ENCODE assay signal across 13 cellular contexts in genomic region chr6:152096863-152097496, GRCh38.
DNase-seq lines count a peak whose midpoint lies in the region; ATAC-seq and TF ChIP-seq lines count a peak whose summit lies in the region.
"Had no signal": no experiment of that assay in that cellular context is flagged by ENCODE, and none has a peak within 500 bp of the region (broad histone marks: within the 10 kb centered on the region; RNA-seq: fewer than 3 reads in every experiment).

No MANE protein-coding gene starts in this region.

- peaks cover 16% of the 10 kb centered on the region for H3K9me3 ChIP-seq in MG63
- H3K9me3 ChIP-seq: ascending aorta had no signal

- H3K27me3 Mint-ChIP-seq in activated naive CD4-positive, alpha-beta T cell treated with anti-CD3 and anti-CD28 coated beads for 36 hours (ENCODE audit: low read depth): no peaks in the 10 kb centered on the region
- H3K27me3 Mint-ChIP-seq: IgD-negative memory B cell; stimulated activated naive CD8-positive, alpha-beta T cell treated with anti-CD3 and anti-CD28 coated beads, Interleukin-15, amount 100 ng/mL, for 72 hours had no signal

- H3K4me3 ChIP-seq in MG63 (no peak overlapping the region), cardiac fibroblast (replicated peaks in 1 of 2; ENCODE audit: low read depth in 2 of 2, low read length in 2 of 2) (no peak overlapping the region)
- H3K4me3 ChIP-seq: ascending aorta had no signal

- TF ChIP-seq CTCF in cardiac fibroblast (IDR thresholded peaks at IDR 0.05; ENCODE audit: low read depth, low read length) (peak; percentile 16), GM10248 (IDR thresholded peaks at IDR 0.05; ENCODE audit: control extremely low read depth, extremely low read depth, low read depth, missing control alignments) (no peak)

- H3K9me3 Mint-ChIP-seq in activated naive CD4-positive, alpha-beta T cell treated with anti-CD3 and anti-CD28 coated beads for 36 hours: no peaks in the 10 kb centered on the region
- H3K9me3 Mint-ChIP-seq: IgD-negative memory B cell; stimulated activated naive CD8-positive, alpha-beta T cell treated with anti-CD3 and anti-CD28 coated beads, Interleukin-15, amount 100 ng/mL, for 72 hours had no signal

- peak; percentile 63 for DNase-seq in AG20443 (ENCODE audit: low spot score)
- DNase-seq in MG63: peak; percentile 21
- DNase-seq in cardiac fibroblast (ENCODE audit: low read depth in 2 of 2): peak; percentile 84 to 93
- peak; percentile 71 for DNase-seq in non-pigmented ciliary epithelial cell (ENCODE audit: low read depth)
- no peak for DNase-seq in GM10248 (ENCODE audit: extremely low spot score)
- DNase-seq in NCI-H748 (lab: John Stamatoyannopoulos, UW; ENCODE audit: unreplicated experiment): no peak
- no peak for DNase-seq in activated naive CD4-positive, alpha-beta T cell treated with anti-CD3 and anti-CD28 coated beads for 36 hours
- DNase-seq: NCI-H446 treated with DMSO at 0.1 percent for 48 hours; stimulated activated CD4-positive, alpha-beta T cell treated with anti-CD3 and anti-CD28 coated beads, Interleukin-1b, Interleukin-23, amount 100 ng/mL, for 48 hours; stimulated activated naive CD8-positive, alpha-beta T cell treated with anti-CD3 and anti-CD28 coated beads, Interleukin-15, amount 100 ng/mL, for 72 hours had no signal

- CTCF ChIA-PET in GM10248 (lab: Yijun Ruan, JAX): no interaction called here
- CTCF ChIA-PET in activated naive CD4-positive, alpha-beta T cell treated with anti-CD3 and anti-CD28 coated beads for 36 hours (lab: Charles Lee): no interaction called here

- H3K36me3 Mint-ChIP-seq in activated naive CD4-positive, alpha-beta T cell treated with anti-CD3 and anti-CD28 coated beads for 36 hours (ENCODE audit: low read depth): no peaks in the 10 kb centered on the region

- no peak overlapping the region for H3K4me3 Mint-ChIP-seq in activated naive CD4-positive, alpha-beta T cell treated with anti-CD3 and anti-CD28 coated beads for 36 hours
- H3K4me3 Mint-ChIP-seq: IgD-negative memory B cell; stimulated activated naive CD8-positive, alpha-beta T cell treated with anti-CD3 and anti-CD28 coated beads, Interleukin-15, amount 100 ng/mL, for 72 hours had no signal

- H3K36me3 ChIP-seq in MG63: no peaks in the 10 kb centered on the region
- H3K36me3 ChIP-seq: ascending aorta had no signal

- no peaks in the 10 kb centered on the region for H3K4me1 Mint-ChIP-seq in activated naive CD4-positive, alpha-beta T cell treated with anti-CD3 and anti-CD28 coated beads for 36 hours (ENCODE audit: low read depth)
- H3K4me1 Mint-ChIP-seq: stimulated activated naive CD8-positive, alpha-beta T cell treated with anti-CD3 and anti-CD28 coated beads, Interleukin-15, amount 100 ng/mL, for 72 hours had no signal

- ATAC-seq in HG03439 (IDR thresholded peaks at IDR 0.05; ENCODE audit: unreplicated experiment): no peak
- ATAC-seq: stimulated activated naive CD8-positive, alpha-beta T cell treated with anti-CD3 and anti-CD28 coated beads, Interleukin-15, amount 100 ng/mL, for 72 hours had no signal

- no peaks in the 10 kb centered on the region for H3K27me3 ChIP-seq in MG63
- H3K27me3 ChIP-seq: ascending aorta had no signal

- no peak overlapping the region for H3K27ac Mint-ChIP-seq in activated naive CD4-positive, alpha-beta T cell treated with anti-CD3 and anti-CD28 coated beads for 36 hours
- H3K27ac Mint-ChIP-seq: IgD-negative memory B cell; stimulated activated naive CD8-positive, alpha-beta T cell treated with anti-CD3 and anti-CD28 coated beads, Interleukin-15, amount 100 ng/mL, for 72 hours had no signal

- intact Hi-C loops in activated naive CD4-positive, alpha-beta T cell treated with anti-CD3 and anti-CD28 coated beads for 36 hours (cut with micrococcal nuclease): no loop called here

- POLR2A ChIA-PET in GM10248 (lab: Yijun Ruan, JAX): no interaction called here

Comparison
In these comparisons a context has a peak if more than half of its experiments do, and no peak if none do; other contexts are left out.
1. DNase-seq: peak in AG20443 (single experiment), MG63 (single experiment), cardiac fibroblast (2 of 2) and non-pigmented ciliary epithelial cell (single experiment); none in GM10248 (single experiment), NCI-H748 (single experiment) and activated naive CD4-positive, alpha-beta T cell treated with anti-CD3 and anti-CD28 coated beads for 36 hours (single experiment).